In the genomic region with DNA sequence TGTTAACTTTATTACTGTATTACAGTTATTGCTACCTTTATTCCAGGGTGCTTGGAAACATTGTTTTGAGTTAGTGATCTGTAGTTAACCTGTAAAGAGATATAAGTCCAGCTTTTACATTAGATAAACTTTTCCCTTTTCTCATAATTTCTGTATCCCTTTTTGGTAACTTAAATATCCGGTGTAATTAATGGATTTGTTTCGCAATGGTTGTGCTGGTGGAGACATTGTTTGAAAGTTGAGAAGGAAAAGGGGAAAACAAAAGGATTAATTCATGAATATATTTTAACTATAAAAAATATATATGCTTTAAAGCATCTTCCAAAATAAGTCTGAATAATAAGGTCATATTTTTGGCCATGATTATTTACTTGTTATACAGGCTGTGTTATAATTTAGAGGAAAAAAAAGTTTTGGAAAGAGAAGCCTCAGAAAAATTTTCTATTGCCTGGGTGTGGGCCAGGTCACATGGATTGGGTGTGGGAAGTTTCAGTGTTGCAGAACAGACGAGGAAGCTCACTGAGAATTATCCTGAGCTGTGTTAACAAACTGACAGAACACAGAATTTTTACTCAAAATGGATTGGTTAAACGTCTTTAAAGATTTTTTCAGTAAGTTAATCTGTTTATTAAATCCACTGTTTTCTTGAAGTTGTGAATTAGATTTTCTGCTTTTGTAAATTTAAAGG, we compare ENCODE assay signal across 9 cellular contexts. TPM values are rescaled to one million over a fixed set of nuclear protein-coding genes. Genes with fewer than 3 reads are reported as not detected.
DNase-seq lines count a peak whose midpoint lies in the region; ATAC-seq, FAIRE-seq and TF ChIP-seq lines count a peak whose summit lies in the region.
"Had no signal": no experiment of that assay in that cellular context is flagged by ENCODE, and none has a peak within 500 bp of the region (broad histone marks: within the 10 kb centered on the region; RNA-seq: fewer than 3 reads in every experiment).

No MANE protein-coding gene starts in this region.

- WGBS in esophagus muscularis mucosa, result 14% methylated on average over 4 of the region's 4 CpGs
- WGBS in upper lobe of left lung, 2 donors, result 21 to 29% methylated on average over 4 of the region's 4 CpGs

- DNase-seq in RCC 7860 (ENCODE audit: low spot score), result no peak
- no peak for DNase-seq in esophagus muscularis mucosa (ENCODE audit: extremely low spot score)
- DNase-seq in midbrain (lab: John Stamatoyannopoulos, UW), result peak; percentile 22
- DNase-seq in upper lobe of left lung, result peak in 1 of 2 donors; percentile 39
- no peak for DNase-seq in GOT3 (lab: John Stamatoyannopoulos, UW)
- no peak for DNase-seq in NCI-H2081 treated with DMSO at 0.1 percent for 48 hours (lab: John Stamatoyannopoulos, UW)
- DNase-seq: activated naive CD4-positive, alpha-beta T cell treated with anti-CD3 and anti-CD28 coated beads, Interleukin-2, amount 50 U/mL, for 16 hours; NCI-H1105 treated with DMSO at 0.1 percent for 48 hours had no signal

- H3K4me3 ChIP-seq in esophagus muscularis mucosa, result peak overlapping the region; percentile 34 to 46 (median 42)
- peak overlapping the region in 3 of 4 donors; percentile 1 to 31 (median 28) for H3K4me3 ChIP-seq in upper lobe of left lung

- FAIRE-seq in RCC 7860 (lab: Jason Lieb, UNC), result peak; percentile 72

- H3K36me3 ChIP-seq in esophagus muscularis mucosa, result peaks cover 0 to 12% (median 3%) of the 10 kb centered on the region in 4 donors
- peaks cover 0 to 18% (median 0%) of the 10 kb centered on the region in 4 donors for H3K36me3 ChIP-seq in upper lobe of left lung

- peaks cover 15 to 69% (median 63%) of the 10 kb centered on the region in 4 donors for H3K4me1 ChIP-seq in esophagus muscularis mucosa
- H3K4me1 ChIP-seq in upper lobe of left lung, result peaks cover 26 to 54% (median 36%) of the 10 kb centered on the region in 4 donors

- no peaks in the 10 kb centered on the region for H3K27me3 ChIP-seq in esophagus muscularis mucosa
- H3K27me3 ChIP-seq in upper lobe of left lung, result no peaks in the 10 kb centered on the region

- H3K27ac ChIP-seq in esophagus muscularis mucosa (replicated peaks in 1 of 4) (peak overlapping the region; percentile 46 to 63 (median 52)), upper lobe of left lung (peak overlapping the region in 2 of 4 donors; percentile 57 to 69)

- intact Hi-C loops in esophagus muscularis mucosa (cut with DNase I), result loop anchor here (5.0 kb wide), 1 partner anchor 68 kb away; the partner anchor contains the start of gene NCK1

- peak in 1 of 2 donors; percentile 83 for ATAC-seq in upper lobe of left lung (ENCODE audit: low FRiP score in 2 of 2)
- no peak for ATAC-seq in GM18868 (IDR thresholded peaks at IDR 0.05; ENCODE audit: unreplicated experiment)

- TF ChIP-seq POLR2A in esophagus muscularis mucosa (IDR thresholded peaks at IDR 0.05; ENCODE audit: low read depth) (no peak), upper lobe of left lung (IDR thresholded peaks at IDR 0.05) (no peak)

- TF ChIP-seq EP300 in esophagus muscularis mucosa (IDR thresholded peaks at IDR 0.05), result no peak
- no peak for TF ChIP-seq EP300 in upper lobe of left lung (IDR thresholded peaks at IDR 0.05)

- H3K9me3 ChIP-seq in esophagus muscularis mucosa (no peaks in the 10 kb centered on the region), upper lobe of left lung (no peaks in the 10 kb centered on the region)

- TF ChIP-seq CTCF in esophagus muscularis mucosa (IDR thresholded peaks at IDR 0.05) (no peak), upper lobe of left lung (IDR thresholded peaks at IDR 0.05) (no peak)

RNA-seq across cellular contexts. Expression of gene IL20RB, which starts 27.7 kb away (rescaled TPM):
- total RNA-seq in esophagus muscularis mucosa (1 to 10 TPM in 2 of 4 donors, under 1 TPM in 2; 0.75 to 1.4 (median 1.1) TPM), upper lobe of left lung (10 to 100 TPM in 1 of 6 donors, 1 to 10 TPM in 3, under 1 TPM in 2; 0.80 to 22.9 (median 1.1) TPM)
